ENCODE assay signal across 26 cellular contexts in the genomic region with DNA sequence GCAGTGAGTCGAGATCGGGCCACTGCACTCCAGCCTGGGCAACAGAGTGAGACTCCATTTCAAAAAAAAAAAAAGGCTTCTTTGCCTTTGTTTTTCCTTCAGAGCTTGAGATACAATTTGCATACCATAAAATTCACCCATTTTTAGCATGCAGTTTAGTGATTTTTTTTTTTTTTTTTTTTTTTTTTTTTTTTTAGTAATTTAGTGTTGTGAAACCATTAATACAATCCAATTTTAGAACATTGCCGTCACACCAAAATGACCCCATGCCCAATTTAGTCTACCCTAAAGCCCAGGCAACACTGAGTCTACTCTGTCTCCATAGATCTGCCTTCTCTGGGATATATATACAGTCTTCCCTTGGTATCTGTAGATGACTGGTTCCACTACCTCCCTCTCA.
"Had no signal": no experiment of that assay in that cellular context is flagged by ENCODE, and none has a peak within 500 bp of the region (broad histone marks: within the 10 kb centered on the region; RNA-seq: fewer than 3 reads in every experiment).

No MANE protein-coding gene starts in this region.

- DNase-seq: hypothalamus; immature natural killer cell; kidney; left colon; left lung; lower lobe of right lung; mammary epithelial cell; mesenchymal stem cell; natural killer cell; nephron progenitor cell; occipital lobe; psoas muscle; right lobe of liver; stimulated activated CD4-positive, alpha-beta T cell treated with anti-CD3 and anti-CD28 coated beads, Interleukin-1b, Interleukin-23, amount 100 ng/mL, for 48 hours; stimulated activated CD4-positive, alpha-beta T cell treated with anti-CD3 and anti-CD28 coated beads, Interleukin-2, amount 100 ng/mL, for 48 hours; stimulated activated CD4-positive, alpha-beta T cell treated with anti-CD3 and anti-CD28 coated beads, Interleukin-4, amount 100 ng/mL, for 4 hours; stimulated activated CD8-positive, alpha-beta memory T cell treated with anti-CD3 and anti-CD28 coated beads, Interleukin-4, amount 100 ng/mL, for 48 hours; stimulated activated naive CD8-positive, alpha-beta T cell treated with anti-CD3 and anti-CD28 coated beads, Interleukin-15, Interleukin-2, amounts not matched to agents 100 U/mL and 50 U/mL, for 24 hours; stomach; testis; thyroid gland; transverse colon; upper lobe of left lung had no signal

- H3K4me3 Mint-ChIP-seq: immature natural killer cell, natural killer cell, nephron progenitor cell, neural progenitor cell had no signal

- ATAC-seq: left colon; left lung; lower lobe of right lung; natural killer cell; psoas muscle; right lobe of liver; stimulated activated naive CD8-positive, alpha-beta T cell treated with anti-CD3 and anti-CD28 coated beads, Interleukin-15, Interleukin-2, amounts not matched to agents 100 U/mL and 50 U/mL, for 24 hours had no signal

- FAIRE-seq: islet of Langerhans, kidney had no signal

- H3K27me3 Mint-ChIP-seq: stimulated activated memory B cell treated with anti-CD40 and anti-IgM and Interleukin-4, amounts not matched to agents 10 μg/mL and 1 μg/mL and 100 μg/mL, for 72 hours had no signal

- H3K27ac Mint-ChIP-seq: natural killer cell; nephron progenitor cell; neural progenitor cell; stimulated activated memory B cell treated with anti-CD40 and anti-IgM and Interleukin-4, amounts not matched to agents 10 μg/mL and 1 μg/mL and 100 μg/mL, for 72 hours had no signal

- H3K9me3 Mint-ChIP-seq: immature natural killer cell, natural killer cell, nephron progenitor cell, neural progenitor cell had no signal

- H3K4me1 Mint-ChIP-seq: nephron progenitor cell, neural progenitor cell had no signal
